Comparison of ENCODE assay signal across 8 cellular contexts in genomic region chr15:78438595-78439285, GRCh38. TPM values are rescaled to one million over a fixed set of nuclear protein-coding genes. Genes with fewer than 3 reads are reported as not detected.
A peak's percentile ranks its signal among the peaks of the same experiment; 100 is the strongest.
DNase-seq lines count a peak whose midpoint lies in the region; ATAC-seq and TF ChIP-seq lines count a peak whose summit lies in the region.

No MANE protein-coding gene starts in this region.

- no peak for TF ChIP-seq POLR2A in NB4 (IDR thresholded peaks at IDR 0.05; ENCODE audit: extremely low read depth, insufficient read length)

- no peaks in the 10 kb centered on the region for H3K27me3 ChIP-seq in right atrium auricular region

- peaks cover 22% of the 10 kb centered on the region for H3K36me3 ChIP-seq in right atrium auricular region

- H3K9me3 ChIP-seq in right atrium auricular region = no peaks in the 10 kb centered on the region

- DNase-seq in CMK (ENCODE audit: low read depth) (peak; percentile 51), NB4 (ENCODE audit: low read depth) (peak; percentile 64), right atrium auricular region (ENCODE audit: low spot score) (no peak), retinal pigment epithelial cell (ENCODE audit: low read depth) (no peak), NCI-H345 treated with DMSO at 0.1 percent for 48 hours (lab: John Stamatoyannopoulos, UW; ENCODE audit: unreplicated experiment) (no peak), NCI-H1105 treated with DMSO at 0.1 percent for 48 hours (lab: John Stamatoyannopoulos, UW) (no peak)
- peak; percentile 44 for DNase-seq in activated naive CD4-positive, alpha-beta T cell treated with anti-CD3 and anti-CD28 coated beads, Interleukin-2, amount 50 U/mL, for 16 hours

- peaks cover 0 to 33% of the 10 kb centered on the region in 2 donors for H3K4me1 ChIP-seq in right atrium auricular region

- peak; percentile 12 for ATAC-seq in GM21723 (IDR thresholded peaks at IDR 0.05; ENCODE audit: unreplicated experiment)

- TF ChIP-seq CTCF in NB4 (IDR thresholded peaks at IDR 0.05; ENCODE audit: low read depth, low read length) (peak; percentile 43), right atrium auricular region (IDR thresholded peaks at IDR 0.05) (peak in 1 of 2 donors; percentile 26), retinal pigment epithelial cell (conservative IDR thresholded peaks at IDR 0.05; ENCODE audit: low read depth, low read length) (peak; percentile 48)

- H3K27ac ChIP-seq in right atrium auricular region = peak overlapping the region; percentile 96 to 99

- peak overlapping the region; percentile 94 for H3K4me3 ChIP-seq in NB4 (ENCODE audit: low read depth, low read length)
- peak overlapping the region; percentile 95 to 100 for H3K4me3 ChIP-seq in right atrium auricular region
- H3K4me3 ChIP-seq in retinal pigment epithelial cell (ENCODE audit: low read length) = peak overlapping the region; percentile 93

RNA-seq across cellular contexts. Expression of gene IREB2, which starts 0.7 kb away (rescaled TPM):
- 10 to 100 TPM; 14.5 to 16.3 TPM for total RNA-seq in right atrium auricular region

Comparison
In these comparisons a context has a peak if more than half of its experiments do, and no peak if none do; other contexts are left out.
1. DNase-seq: peak in CMK (single experiment), NB4 (single experiment) and activated naive CD4-positive, alpha-beta T cell treated with anti-CD3 and anti-CD28 coated beads, Interleukin-2, amount 50 U/mL, for 16 hours (single experiment); none in right atrium auricular region (single experiment), retinal pigment epithelial cell (single experiment), NCI-H345 treated with DMSO at 0.1 percent for 48 hours (single experiment) and NCI-H1105 treated with DMSO at 0.1 percent for 48 hours (single experiment).
2. Peak in every context shown above with its lines, with median percentiles within 50 percentile points of each other: H3K4me3 ChIP-seq.